28 cellular contexts compared by ENCODE assay signal in the genomic region with DNA sequence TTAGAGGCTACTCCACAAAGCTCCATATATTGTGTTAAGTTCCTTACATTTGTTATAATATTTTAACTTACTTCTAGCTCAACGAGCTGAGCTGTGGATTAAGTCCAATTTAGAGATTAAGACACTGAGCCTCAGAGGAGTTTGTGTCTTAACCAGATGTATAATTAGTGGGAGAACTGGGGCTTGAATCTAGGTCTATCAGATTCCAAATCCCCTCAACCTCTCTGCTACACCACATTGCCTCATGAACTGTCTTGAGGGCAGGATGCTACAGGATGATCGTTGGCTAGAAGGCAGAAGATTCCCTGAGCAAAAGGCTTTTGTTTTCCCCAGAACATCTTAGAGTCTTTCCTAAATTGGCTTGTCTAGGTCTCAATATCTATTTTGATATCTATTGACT.
"Had no signal": no experiment of that assay in that cellular context is flagged by ENCODE, and none has a peak within 500 bp of the region (broad histone marks: within the 10 kb centered on the region; RNA-seq: fewer than 3 reads in every experiment).

No MANE protein-coding gene starts in this region.

- H3K27ac ChIP-seq: brain microvascular endothelial cell, esophagus muscularis mucosa, foreskin keratinocyte, gastrocnemius medialis, heart left ventricle had no signal

- FAIRE-seq: astrocyte, bronchial epithelial cell had no signal

- DNase-seq: activated CD4-positive, alpha-beta memory T cell treated with anti-CD3 and anti-CD28 coated beads, Interleukin-2, amount 10 ng/mL, durations not matched to agents 7 days and 5 days; activated CD4-positive, alpha-beta T cell treated with anti-CD3 and anti-CD28 coated beads for 1 hour; activated CD4-positive, alpha-beta T cell treated with anti-CD3 and anti-CD28 coated beads for 4 hours; activated CD4-positive, alpha-beta T cell treated with anti-CD3 and anti-CD28 coated beads, Interleukin-2, amount 10 ng/mL, durations not matched to agents 7 days and 5 days; activated CD4-positive, alpha-beta T cell treated with anti-CD3 and anti-CD28 coated beads, Interleukin-2, amount 50 U/mL, for 4 hours; activated CD8-positive, alpha-beta memory T cell treated with anti-CD3 and anti-CD28 coated beads, Interleukin-2, amount 50 U/mL, for 48 hours; activated gamma-delta T cell; activated naive CD4-positive, alpha-beta T cell; activated naive CD4-positive, alpha-beta T cell treated with anti-CD3 and anti-CD28 coated beads, Interleukin-2, amount 10 ng/mL, durations not matched to agents 7 days and 5 days; activated T-cell treated with anti-CD3 and anti-CD28 coated beads for 4 hours; activated T-cell treated with anti-CD3 and anti-CD28 coated beads, Interleukin-2, amount 50 U/mL, for 24 hours; activated T-cell treated with anti-CD3 and anti-CD28 coated beads, Interleukin-2, amount 50 U/mL, for 72 hours; amniotic stem cell; anterior cingulate cortex; brain microvascular endothelial cell; cortex of kidney; dermis blood vessel endothelial cell; effector CD4-positive, alpha-beta T cell; effector memory CD8-positive, alpha-beta T cell; erythroblast; foreskin keratinocyte; gastrocnemius medialis; glutamatergic neuron; heart left ventricle; T-helper 2 cell had no signal

- H3K4me1 ChIP-seq: esophagus muscularis mucosa, gastrocnemius medialis, heart left ventricle had no signal

- H3K36me3 ChIP-seq: brain microvascular endothelial cell, esophagus muscularis mucosa, gastrocnemius medialis, heart left ventricle had no signal

- H3K9me3 ChIP-seq: esophagus muscularis mucosa, gastrocnemius medialis had no signal

- H3K4me3 ChIP-seq: esophagus muscularis mucosa, gastrocnemius medialis, heart left ventricle had no signal

- H3K27me3 ChIP-seq: brain microvascular endothelial cell, esophagus muscularis mucosa, foreskin keratinocyte, gastrocnemius medialis, heart left ventricle had no signal
